Comparison of ENCODE assay signal across 1 cellular context in the genomic region with DNA sequence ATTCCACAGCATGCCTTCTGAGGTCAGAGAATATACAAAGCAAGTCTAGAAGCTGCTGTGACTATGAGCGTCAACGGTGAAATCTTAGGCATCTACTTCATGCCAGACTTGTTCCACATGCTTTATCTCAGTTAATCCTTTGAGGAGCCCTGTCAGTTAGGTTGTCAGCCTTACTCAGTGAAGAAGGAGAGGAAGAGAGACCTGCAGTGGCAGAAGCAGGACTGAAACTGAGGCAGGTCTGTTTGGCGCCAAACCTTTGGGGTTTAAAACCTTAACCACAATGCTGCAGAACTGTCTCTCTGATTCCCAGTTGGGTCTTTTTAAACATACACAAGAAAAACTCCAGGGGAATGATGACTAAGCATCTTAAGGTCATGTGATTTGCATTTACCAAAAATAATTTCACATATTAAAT.
TF ChIP-seq lines count a peak whose summit lies in the region.

No MANE protein-coding gene starts in this region.

TF ChIP-seq in K562, 482 proteins besides CTCF, POLR2A, EP300 and RAD21 (continued from another document and continues in another):
- peak; percentile 71 for TF ChIP-seq MGA (IDR thresholded peaks at IDR 0.05)
- TF ChIP-seq MYNN (IDR thresholded peaks at IDR 0.05), result no peak
- TF ChIP-seq MYNN (CRISPR knock-in tag; IDR thresholded peaks at IDR 0.05), result no peak
- TF ChIP-seq ZNF174 (CRISPR knock-in tag; IDR thresholded peaks at IDR 0.05), result no peak
- no peak for TF ChIP-seq SP2 (IDR thresholded peaks at IDR 0.05; ENCODE audit: extremely low read depth, low read depth, low read length, poor library complexity, severe bottlenecking)
- peak; percentile 74 for TF ChIP-seq TFE3 (CRISPR knock-in tag; IDR thresholded peaks at IDR 0.05)
- no peak for TF ChIP-seq PCBP1 (IDR thresholded peaks at IDR 0.05; ENCODE audit: low read depth, low read length, poor library complexity, severe bottlenecking)
- TF ChIP-seq ZFP30 (CRISPR knock-in tag; IDR thresholded peaks at IDR 0.05; ENCODE audit: borderline replicate concordance), result no peak
- TF ChIP-seq ZNF316 (IDR thresholded peaks at IDR 0.05), result peak; percentile 98
- TF ChIP-seq, protein P1, sequence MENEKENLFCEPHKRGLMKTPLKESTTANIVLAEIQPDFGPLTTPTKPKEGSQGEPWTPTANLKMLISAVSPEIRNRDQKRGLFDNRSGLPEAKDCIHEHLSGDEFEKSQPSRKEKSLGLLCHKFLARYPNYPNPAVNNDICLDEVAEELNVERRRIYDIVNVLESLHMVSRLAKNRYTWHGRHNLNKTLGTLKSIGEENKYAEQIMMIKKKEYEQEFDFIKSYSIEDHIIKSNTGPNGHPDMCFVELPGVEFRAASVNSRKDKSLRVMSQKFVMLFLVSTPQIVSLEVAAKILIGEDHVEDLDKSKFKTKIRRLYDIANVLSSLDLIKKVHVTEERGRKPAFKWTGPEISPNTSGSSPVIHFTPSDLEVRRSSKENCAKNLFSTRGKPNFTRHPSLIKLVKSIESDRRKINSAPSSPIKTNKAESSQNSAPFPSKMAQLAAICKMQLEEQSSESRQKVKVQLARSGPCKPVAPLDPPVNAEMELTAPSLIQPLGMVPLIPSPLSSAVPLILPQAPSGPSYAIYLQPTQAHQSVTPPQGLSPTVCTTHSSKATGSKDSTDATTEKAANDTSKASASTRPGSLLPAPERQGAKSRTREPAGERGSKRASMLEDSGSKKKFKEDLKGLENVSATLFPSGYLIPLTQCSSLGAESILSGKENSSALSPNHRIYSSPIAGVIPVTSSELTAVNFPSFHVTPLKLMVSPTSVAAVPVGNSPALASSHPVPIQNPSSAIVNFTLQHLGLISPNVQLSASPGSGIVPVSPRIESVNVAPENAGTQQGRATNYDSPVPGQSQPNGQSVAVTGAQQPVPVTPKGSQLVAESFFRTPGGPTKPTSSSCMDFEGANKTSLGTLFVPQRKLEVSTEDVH (IDR thresholded peaks at IDR 0.05; ENCODE audit: low read depth, partially characterized antibody), result no peak
- TF ChIP-seq, protein P2, sequence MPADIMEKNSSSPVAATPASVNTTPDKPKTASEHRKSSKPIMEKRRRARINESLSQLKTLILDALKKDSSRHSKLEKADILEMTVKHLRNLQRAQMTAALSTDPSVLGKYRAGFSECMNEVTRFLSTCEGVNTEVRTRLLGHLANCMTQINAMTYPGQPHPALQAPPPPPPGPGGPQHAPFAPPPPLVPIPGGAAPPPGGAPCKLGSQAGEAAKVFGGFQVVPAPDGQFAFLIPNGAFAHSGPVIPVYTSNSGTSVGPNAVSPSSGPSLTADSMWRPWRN (IDR thresholded peaks at IDR 0.05; ENCODE audit: low read depth), result no peak
- TF ChIP-seq HMG20B (CRISPR knock-in tag; IDR thresholded peaks at IDR 0.05), result no peak
- TF ChIP-seq YBX1 (IDR thresholded peaks at IDR 0.05), result no peak
- TF ChIP-seq KLF1 (tag; IDR thresholded peaks at IDR 0.05), result no peak
- no peak for TF ChIP-seq POLR2AphosphoS5 (IDR thresholded peaks at IDR 0.05; ENCODE audit: control insufficient read depth, insufficient read depth, low read depth, low read length)
- no peak for TF ChIP-seq SETDB1 (IDR thresholded peaks at IDR 0.05; ENCODE audit: low read length)
- no peak for TF ChIP-seq NBN (IDR thresholded peaks at IDR 0.05; ENCODE audit: low read depth)
- TF ChIP-seq, protein P3, sequence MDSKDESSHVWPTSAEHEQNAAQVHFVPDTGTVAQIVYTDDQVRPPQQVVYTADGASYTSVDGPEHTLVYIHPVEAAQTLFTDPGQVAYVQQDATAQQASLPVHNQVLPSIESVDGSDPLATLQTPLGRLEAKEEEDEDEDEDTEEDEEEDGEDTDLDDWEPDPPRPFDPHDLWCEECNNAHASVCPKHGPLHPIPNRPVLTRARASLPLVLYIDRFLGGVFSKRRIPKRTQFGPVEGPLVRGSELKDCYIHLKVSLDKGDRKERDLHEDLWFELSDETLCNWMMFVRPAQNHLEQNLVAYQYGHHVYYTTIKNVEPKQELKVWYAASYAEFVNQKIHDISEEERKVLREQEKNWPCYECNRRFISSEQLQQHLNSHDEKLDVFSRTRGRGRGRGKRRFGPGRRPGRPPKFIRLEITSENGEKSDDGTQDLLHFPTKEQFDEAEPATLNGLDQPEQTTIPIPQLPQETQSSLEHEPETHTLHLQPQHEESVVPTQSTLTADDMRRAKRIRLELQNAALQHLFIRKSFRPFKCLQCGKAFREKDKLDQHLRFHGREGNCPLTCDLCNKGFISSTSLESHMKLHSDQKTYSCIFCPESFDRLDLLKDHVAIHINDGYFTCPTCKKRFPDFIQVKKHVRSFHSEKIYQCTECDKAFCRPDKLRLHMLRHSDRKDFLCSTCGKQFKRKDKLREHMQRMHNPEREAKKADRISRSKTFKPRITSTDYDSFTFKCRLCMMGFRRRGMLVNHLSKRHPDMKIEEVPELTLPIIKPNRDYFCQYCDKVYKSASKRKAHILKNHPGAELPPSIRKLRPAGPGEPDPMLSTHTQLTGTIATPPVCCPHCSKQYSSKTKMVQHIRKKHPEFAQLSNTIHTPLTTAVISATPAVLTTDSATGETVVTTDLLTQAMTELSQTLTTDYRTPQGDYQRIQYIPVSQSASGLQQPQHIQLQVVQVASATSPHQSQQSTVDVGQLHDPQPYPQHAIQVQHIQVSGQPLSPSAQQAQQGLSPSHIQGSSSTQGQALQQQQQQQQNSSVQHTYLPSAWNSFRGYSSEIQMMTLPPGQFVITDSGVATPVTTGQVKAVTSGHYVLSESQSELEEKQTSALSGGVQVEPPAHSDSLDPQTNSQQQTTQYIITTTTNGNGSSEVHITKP (IDR thresholded peaks at IDR 0.05; ENCODE audit: partially characterized antibody), result no peak
- no peak for TF ChIP-seq NELFE (IDR thresholded peaks at IDR 0.05; ENCODE audit: insufficient read depth, insufficient read length)
- TF ChIP-seq ETV1 (tag; conservative IDR thresholded peaks at IDR 0.05; ENCODE audit: low read depth), result no peak
- peak; percentile 47 for TF ChIP-seq MEIS2 (IDR thresholded peaks at IDR 0.05; ENCODE audit: partially characterized antibody)
- TF ChIP-seq ZFPM2 (CRISPR knock-in tag; IDR thresholded peaks at IDR 0.05), result no peak
- TF ChIP-seq GATAD2B (IDR thresholded peaks at IDR 0.05; ENCODE audit: borderline replicate concordance), result no peak
- TF ChIP-seq ZNF253 (CRISPR knock-in tag; conservative IDR thresholded peaks at IDR 0.05), result no peak
- TF ChIP-seq ZNF696 (CRISPR knock-in tag; conservative IDR thresholded peaks at IDR 0.05), result no peak
- no peak for TF ChIP-seq STAT5B (CRISPR knock-in tag; IDR thresholded peaks at IDR 0.05)
- TF ChIP-seq BACH1 (tag; IDR thresholded peaks at IDR 0.05), result 0 out of 2 replicates have a peak, but pooled peaks have one; percentile 23
- TF ChIP-seq KAT8 (IDR thresholded peaks at IDR 0.05; ENCODE audit: low read depth), result no peak
- TF ChIP-seq MTF1 (CRISPR knock-in tag; IDR thresholded peaks at IDR 0.05; ENCODE audit: borderline replicate concordance), result no peak
- TF ChIP-seq, protein P4, sequence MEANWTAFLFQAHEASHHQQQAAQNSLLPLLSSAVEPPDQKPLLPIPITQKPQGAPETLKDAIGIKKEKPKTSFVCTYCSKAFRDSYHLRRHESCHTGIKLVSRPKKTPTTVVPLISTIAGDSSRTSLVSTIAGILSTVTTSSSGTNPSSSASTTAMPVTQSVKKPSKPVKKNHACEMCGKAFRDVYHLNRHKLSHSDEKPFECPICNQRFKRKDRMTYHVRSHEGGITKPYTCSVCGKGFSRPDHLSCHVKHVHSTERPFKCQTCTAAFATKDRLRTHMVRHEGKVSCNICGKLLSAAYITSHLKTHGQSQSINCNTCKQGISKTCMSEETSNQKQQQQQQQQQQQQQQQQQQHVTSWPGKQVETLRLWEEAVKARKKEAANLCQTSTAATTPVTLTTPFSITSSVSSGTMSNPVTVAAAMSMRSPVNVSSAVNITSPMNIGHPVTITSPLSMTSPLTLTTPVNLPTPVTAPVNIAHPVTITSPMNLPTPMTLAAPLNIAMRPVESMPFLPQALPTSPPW (CRISPR knock-in tag; IDR thresholded peaks at IDR 0.05), result no peak
